Comparison of ENCODE assay signal across 1 cellular context in genomic region chr19:3368848-3369336, GRCh38.
TF ChIP-seq lines count a peak whose summit lies in the region.

No MANE protein-coding gene starts in this region.

TF ChIP-seq in H1, 55 proteins besides CTCF, POLR2A, EP300 and RAD21:
- TF ChIP-seq SP2 (IDR thresholded peaks at IDR 0.05; ENCODE audit: low read length) (no peak), CBX8 (IDR thresholded peaks at IDR 0.05; ENCODE audit: borderline replicate concordance, low read depth, low read length) (0 out of 2 replicates have a peak, but pooled peaks have one; percentile 4)
